In genomic region chr16:2896480-2897010, GRCh38 we compare ENCODE assay signal across 20 cellular contexts. TPM values are rescaled to one million over a fixed set of nuclear protein-coding genes. Genes with fewer than 3 reads are reported as not detected.
"Had no signal": no experiment of that assay in that cellular context is flagged by ENCODE, and none has a peak within 500 bp of the region (broad histone marks: within the 10 kb centered on the region; RNA-seq: fewer than 3 reads in every experiment).

No MANE protein-coding gene starts in this region.

- H3K4me1 ChIP-seq: pancreas, right lobe of liver, upper lobe of right lung had no signal

- H3K9me3 Mint-ChIP-seq: activated CD4-positive, alpha-beta T cell treated with anti-CD3 and anti-CD28 coated beads, Interleukin-2, amount 10 ng/mL, durations not matched to agents 24 days and 14 days; activated CD8-positive, alpha-beta T cell treated with anti-CD3 and anti-CD28 coated beads for 36 hours; activated naive CD4-positive, alpha-beta T cell treated with anti-CD3 and anti-CD28 coated beads for 36 hours; activated T-cell treated with anti-CD3 and anti-CD28 coated beads, Interleukin-2, amount 50 U/mL, for 4 hours; brain; immature natural killer cell; naive thymus-derived CD8-positive, alpha-beta T cell had no signal

- H3K4me3 ChIP-seq: gastrocnemius medialis, heart left ventricle, pancreas, right lobe of liver, thoracic aorta, upper lobe of right lung had no signal

- H3K27ac ChIP-seq: gastrocnemius medialis, heart left ventricle, pancreas, right lobe of liver, thoracic aorta, upper lobe of right lung had no signal

- H3K27ac Mint-ChIP-seq: activated CD4-positive, alpha-beta T cell treated with anti-CD3 and anti-CD28 coated beads, Interleukin-2, amount 10 ng/mL, durations not matched to agents 24 days and 14 days; activated CD8-positive, alpha-beta T cell treated with anti-CD3 and anti-CD28 coated beads for 36 hours; activated naive CD4-positive, alpha-beta T cell treated with anti-CD3 and anti-CD28 coated beads for 36 hours; brain; immature natural killer cell; naive thymus-derived CD8-positive, alpha-beta T cell had no signal

- H3K36me3 Mint-ChIP-seq: immature natural killer cell had no signal

- ATAC-seq: activated CD8-positive, alpha-beta T cell treated with anti-CD3 and anti-CD28 coated beads for 36 hours; activated T-cell treated with anti-CD3 and anti-CD28 coated beads, Interleukin-2, amount 50 U/mL, for 4 hours; gastrocnemius medialis; left ventricle myocardium superior; pancreas; upper lobe of right lung had no signal

- H3K27me3 Mint-ChIP-seq: activated CD4-positive, alpha-beta T cell treated with anti-CD3 and anti-CD28 coated beads, Interleukin-2, amount 10 ng/mL, durations not matched to agents 24 days and 14 days; activated CD8-positive, alpha-beta T cell treated with anti-CD3 and anti-CD28 coated beads for 36 hours; brain; naive thymus-derived CD8-positive, alpha-beta T cell had no signal

- H3K4me3 Mint-ChIP-seq: activated CD4-positive, alpha-beta T cell treated with anti-CD3 and anti-CD28 coated beads, Interleukin-2, amount 10 ng/mL, durations not matched to agents 24 days and 14 days; activated CD8-positive, alpha-beta T cell treated with anti-CD3 and anti-CD28 coated beads for 36 hours; activated naive CD4-positive, alpha-beta T cell treated with anti-CD3 and anti-CD28 coated beads for 36 hours; activated T-cell treated with anti-CD3 and anti-CD28 coated beads, Interleukin-2, amount 50 U/mL, for 4 hours; brain; immature natural killer cell; naive thymus-derived CD8-positive, alpha-beta T cell had no signal

- H3K9me3 ChIP-seq: gastrocnemius medialis, heart left ventricle, pancreas, right lobe of liver, thoracic aorta, upper lobe of right lung had no signal

- FAIRE-seq: colon, pancreas, small intestine had no signal

- H3K36me3 ChIP-seq: right lobe of liver had no signal

- H3K4me1 Mint-ChIP-seq: activated CD4-positive, alpha-beta T cell treated with anti-CD3 and anti-CD28 coated beads, Interleukin-2, amount 10 ng/mL, durations not matched to agents 24 days and 14 days; immature natural killer cell; naive thymus-derived CD8-positive, alpha-beta T cell had no signal

- DNase-seq: activated CD4-positive, alpha-beta T cell treated with anti-CD3 and anti-CD28 coated beads, Interleukin-2, amount 10 ng/mL, durations not matched to agents 24 days and 14 days; activated CD8-positive, alpha-beta T cell treated with anti-CD3 and anti-CD28 coated beads for 36 hours; activated naive CD4-positive, alpha-beta T cell treated with anti-CD3 and anti-CD28 coated beads for 36 hours; activated T-cell treated with anti-CD3 and anti-CD28 coated beads, Interleukin-2, amount 50 U/mL, for 4 hours; central memory CD4-positive, alpha-beta T cell; gastrocnemius medialis; heart left ventricle; immature natural killer cell; left ventricle myocardium superior; mesendoderm; pancreas; right lobe of liver; small intestine; stimulated activated CD4-positive, alpha-beta T cell treated with anti-CD3 and anti-CD28 coated beads, Interleukin-15, amount 100 ng/mL, for 24 hours; stimulated activated CD4-positive, alpha-beta T cell treated with anti-CD3 and anti-CD28 coated beads, Interleukin-2, amount 100 ng/mL, for 48 hours; upper lobe of right lung had no signal

RNA-seq across cellular contexts. Expression of gene PRSS22, which starts 38.6 kb away (rescaled TPM):
- total RNA-seq: activated CD4-positive, alpha-beta T cell treated with anti-CD3 and anti-CD28 coated beads, Interleukin-2, amount 10 ng/mL, durations not matched to agents 24 days and 14 days; activated CD8-positive, alpha-beta T cell treated with anti-CD3 and anti-CD28 coated beads for 36 hours; activated naive CD4-positive, alpha-beta T cell treated with anti-CD3 and anti-CD28 coated beads for 36 hours; gastrocnemius medialis; heart left ventricle; left ventricle myocardium superior; naive thymus-derived CD8-positive, alpha-beta T cell; thoracic aorta had no signal
- polyA plus RNA-seq: heart left ventricle; naive thymus-derived CD8-positive, alpha-beta T cell had no signal
